ENCODE assay signal across 1 cellular context in genomic region chrX:97563531-97564133, GRCh38.
TF ChIP-seq lines count a peak whose summit lies in the region.

No MANE protein-coding gene starts in this region.

TF ChIP-seq in WTC11, 78 proteins besides CTCF, POLR2A, EP300 and RAD21 (continued from another document):
- TF ChIP-seq ATF2 (CRISPR knock-in tag; IDR thresholded peaks at IDR 0.05; ENCODE audit: borderline replicate concordance, low read depth) (no peak), ZNF423 (CRISPR knock-in tag; IDR thresholded peaks at IDR 0.05) (no peak), RELA (CRISPR knock-in tag; IDR thresholded peaks at IDR 0.05; ENCODE audit: borderline replicate concordance) (no peak), ELF4 (CRISPR knock-in tag; IDR thresholded peaks at IDR 0.05; ENCODE audit: low read depth) (no peak), STAT6 (CRISPR knock-in tag; conservative IDR thresholded peaks at IDR 0.05; ENCODE audit: low read depth) (no peak), ZNF671 (CRISPR knock-in tag; IDR thresholded peaks at IDR 0.05) (no peak), PRRX2 (CRISPR knock-in tag; IDR thresholded peaks at IDR 0.05) (no peak), AR (CRISPR knock-in tag; IDR thresholded peaks at IDR 0.05) (no peak), NR3C1 (CRISPR knock-in tag; conservative IDR thresholded peaks at IDR 0.05; ENCODE audit: low read depth) (no peak)
- TF ChIP-seq, protein P1, sequence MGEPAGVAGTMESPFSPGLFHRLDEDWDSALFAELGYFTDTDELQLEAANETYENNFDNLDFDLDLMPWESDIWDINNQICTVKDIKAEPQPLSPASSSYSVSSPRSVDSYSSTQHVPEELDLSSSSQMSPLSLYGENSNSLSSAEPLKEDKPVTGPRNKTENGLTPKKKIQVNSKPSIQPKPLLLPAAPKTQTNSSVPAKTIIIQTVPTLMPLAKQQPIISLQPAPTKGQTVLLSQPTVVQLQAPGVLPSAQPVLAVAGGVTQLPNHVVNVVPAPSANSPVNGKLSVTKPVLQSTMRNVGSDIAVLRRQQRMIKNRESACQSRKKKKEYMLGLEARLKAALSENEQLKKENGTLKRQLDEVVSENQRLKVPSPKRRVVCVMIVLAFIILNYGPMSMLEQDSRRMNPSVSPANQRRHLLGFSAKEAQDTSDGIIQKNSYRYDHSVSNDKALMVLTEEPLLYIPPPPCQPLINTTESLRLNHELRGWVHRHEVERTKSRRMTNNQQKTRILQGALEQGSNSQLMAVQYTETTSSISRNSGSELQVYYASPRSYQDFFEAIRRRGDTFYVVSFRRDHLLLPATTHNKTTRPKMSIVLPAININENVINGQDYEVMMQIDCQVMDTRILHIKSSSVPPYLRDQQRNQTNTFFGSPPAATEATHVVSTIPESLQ (CRISPR knock-in tag; IDR thresholded peaks at IDR 0.05), result no peak
